ENCODE assay signal across 26 cellular contexts in genomic region chr11:83545494-83545893, GRCh38.
"Had no signal": no experiment of that assay in that cellular context is flagged by ENCODE, and none has a peak within 500 bp of the region (broad histone marks: within the 10 kb centered on the region; RNA-seq: fewer than 3 reads in every experiment).

No MANE protein-coding gene starts in this region.

- H3K36me3 Mint-ChIP-seq: activated naive CD4-positive, alpha-beta T cell treated with anti-CD3 and anti-CD28 coated beads, Interleukin-2, amount 50 U/mL, for 24 hours; WTC11 had no signal

- H3K4me1 Mint-ChIP-seq: activated naive CD4-positive, alpha-beta T cell treated with anti-CD3 and anti-CD28 coated beads, Interleukin-2, amount 50 U/mL, for 24 hours had no signal

- H3K27ac ChIP-seq: breast epithelium, ovary, right lobe of liver, testis, transverse colon had no signal

- H3K27ac Mint-ChIP-seq: activated CD8-positive, alpha-beta T cell treated with anti-CD3 and anti-CD28 coated beads for 36 hours; activated naive CD4-positive, alpha-beta T cell treated with anti-CD3 and anti-CD28 coated beads, Interleukin-2, amount 50 U/mL, for 24 hours; activated naive CD8-positive, alpha-beta T cell treated with anti-CD3 and anti-CD28 coated beads, Interleukin-2, amount 50 U/mL, for 24 hours; activated T-helper 2 cell treated with anti-CD3 and anti-CD28 coated beads, Interferon-gamma antibody, Interleukin-2, Interleukin-4, amounts not matched to agents 10 μg/mL and 5 μg/mL and 100 μg/mL, durations not matched to agents 14 hours and 24 hours and 36 hours; nephron; progenitor cell of endocrine pancreas; WTC11 had no signal

- H3K9me3 ChIP-seq: breast epithelium, ovary, right lobe of liver, testis, transverse colon had no signal

- H3K36me3 ChIP-seq: breast epithelium, ovary, right lobe of liver, transverse colon had no signal

- H3K27me3 ChIP-seq: breast epithelium, ovary, right lobe of liver, testis, transverse colon had no signal

- ATAC-seq: activated CD8-positive, alpha-beta T cell treated with anti-CD3 and anti-CD28 coated beads for 36 hours; activated naive CD8-positive, alpha-beta T cell treated with anti-CD3 and anti-CD28 coated beads, Interleukin-2, amount 50 U/mL, for 24 hours; left cardiac atrium; left ventricle myocardium superior; right lobe of liver; stimulated activated naive CD8-positive, alpha-beta T cell treated with anti-CD3 and anti-CD28 coated beads, Interleukin-15, Interleukin-2, amounts not matched to agents 100 U/mL and 50 U/mL, for 24 hours; WTC11 had no signal

- H3K27me3 Mint-ChIP-seq: activated CD8-positive, alpha-beta T cell treated with anti-CD3 and anti-CD28 coated beads for 36 hours had no signal

- DNase-seq: activated CD4-positive, alpha-beta T cell treated with anti-CD3 and anti-CD28 coated beads for 1 hour; activated CD4-positive, alpha-beta T cell treated with anti-CD3 and anti-CD28 coated beads, Interleukin-2, amount 50 U/mL, for 1 hour; activated CD8-positive, alpha-beta T cell treated with anti-CD3 and anti-CD28 coated beads for 36 hours; activated naive CD8-positive, alpha-beta T cell treated with anti-CD3 and anti-CD28 coated beads, Interleukin-2, amount 50 U/mL, for 24 hours; activated T-cell treated with anti-CD3 and anti-CD28 coated beads, Interleukin-2, amount 50 U/mL, for 48 hours; central memory CD4-positive, alpha-beta T cell; dermis blood vessel endothelial cell; effector CD8-positive, alpha-beta T cell; islet precursor cell; left cardiac atrium; left ventricle myocardium superior; right lobe of liver; stimulated activated CD4-positive, alpha-beta T cell treated with anti-CD3 and anti-CD28 coated beads, Interleukin-4, amount 100 ng/mL, for 1 hour; stimulated activated naive CD8-positive, alpha-beta T cell treated with anti-CD3 and anti-CD28 coated beads, Interleukin-15, Interleukin-2, amounts not matched to agents 100 U/mL and 50 U/mL, for 24 hours; T-helper 2 cell; transverse colon had no signal

- H3K4me3 ChIP-seq: breast epithelium, ovary, right lobe of liver, testis, transverse colon had no signal

- FAIRE-seq: colon, frontal cortex had no signal

- H3K4me3 Mint-ChIP-seq: activated CD8-positive, alpha-beta T cell treated with anti-CD3 and anti-CD28 coated beads for 36 hours; activated naive CD4-positive, alpha-beta T cell treated with anti-CD3 and anti-CD28 coated beads, Interleukin-2, amount 50 U/mL, for 24 hours; activated naive CD8-positive, alpha-beta T cell treated with anti-CD3 and anti-CD28 coated beads, Interleukin-2, amount 50 U/mL, for 24 hours; nephron; WTC11 had no signal

- H3K9me3 Mint-ChIP-seq: activated CD8-positive, alpha-beta T cell treated with anti-CD3 and anti-CD28 coated beads for 36 hours; activated naive CD4-positive, alpha-beta T cell treated with anti-CD3 and anti-CD28 coated beads, Interleukin-2, amount 50 U/mL, for 24 hours; activated naive CD8-positive, alpha-beta T cell treated with anti-CD3 and anti-CD28 coated beads, Interleukin-2, amount 50 U/mL, for 24 hours; activated T-helper 2 cell treated with anti-CD3 and anti-CD28 coated beads, Interferon-gamma antibody, Interleukin-2, Interleukin-4, amounts not matched to agents 10 μg/mL and 5 μg/mL and 100 μg/mL, durations not matched to agents 14 hours and 24 hours and 36 hours; nephron; WTC11 had no signal

- H3K4me1 ChIP-seq: breast epithelium, right lobe of liver, testis, transverse colon had no signal
